In the genomic region with DNA sequence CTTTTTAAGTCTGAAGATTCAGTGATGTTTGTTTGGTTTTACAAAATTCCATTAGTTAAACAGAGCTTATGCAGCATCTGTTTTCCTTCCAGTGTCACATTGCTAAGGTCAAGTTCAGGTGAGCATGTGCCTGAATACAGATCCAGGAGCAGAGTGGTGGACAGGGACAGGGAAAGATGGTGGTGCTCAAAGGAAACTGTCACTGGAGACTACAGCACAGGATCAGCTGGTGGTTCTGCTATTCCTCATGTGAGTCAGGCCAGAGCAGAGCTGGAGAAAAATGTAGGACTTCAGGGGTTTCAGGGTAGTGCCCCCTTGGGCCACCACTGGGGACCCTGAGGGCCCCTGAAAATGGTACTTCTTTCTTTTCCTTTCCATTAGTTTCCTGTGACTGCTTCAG, we compare ENCODE assay signal across 34 cellular contexts.
"Had no signal": no experiment of that assay in that cellular context is flagged by ENCODE, and none has a peak within 500 bp of the region (broad histone marks: within the 10 kb centered on the region; RNA-seq: fewer than 3 reads in every experiment).

No MANE protein-coding gene starts in this region.

- H3K9me3 ChIP-seq: MG63 had no signal

- H3K36me3 ChIP-seq: MG63 had no signal

- H3K4me3 ChIP-seq: MG63 had no signal

- DNase-seq: Karpas-422, Kasumi-1, KG1, MG63, MM.1S, MV-4-11, NCI-H1048, NCI-H1092, NCI-H1092 treated with DMSO at 0.1 percent for 48 hours, NCI-H1105, NCI-H1105 treated with DMSO at 0.1 percent for 48 hours, NCI-H1417 treated with DMSO at 0.1 percent for 48 hours, NCI-H1436, NCI-H1436 treated with DMSO at 0.1 percent for 48 hours, NCI-H146, NCI-H1694, NCI-H1694 treated with DMSO at 0.1 percent for 48 hours, NCI-H187, NCI-H187 treated with DMSO at 0.1 percent for 48 hours, NCI-H1930, NCI-H2029, NCI-H2029 treated with DMSO at 0.1 percent for 48 hours, NCI-H2081, NCI-H2081 treated with DMSO at 0.1 percent for 48 hours, NCI-H2107, NCI-H2171, NCI-H2171 treated with DMSO at 0.1 percent for 48 hours, NCI-H2227 treated with DMSO at 0.1 percent for 48 hours, NCI-H226, NCI-H345, NCI-H446, NCI-H446 treated with DMSO at 0.1 percent for 48 hours, NCI-H510A had no signal

- H3K27ac ChIP-seq: KMS-11 had no signal
